In the genomic region with DNA sequence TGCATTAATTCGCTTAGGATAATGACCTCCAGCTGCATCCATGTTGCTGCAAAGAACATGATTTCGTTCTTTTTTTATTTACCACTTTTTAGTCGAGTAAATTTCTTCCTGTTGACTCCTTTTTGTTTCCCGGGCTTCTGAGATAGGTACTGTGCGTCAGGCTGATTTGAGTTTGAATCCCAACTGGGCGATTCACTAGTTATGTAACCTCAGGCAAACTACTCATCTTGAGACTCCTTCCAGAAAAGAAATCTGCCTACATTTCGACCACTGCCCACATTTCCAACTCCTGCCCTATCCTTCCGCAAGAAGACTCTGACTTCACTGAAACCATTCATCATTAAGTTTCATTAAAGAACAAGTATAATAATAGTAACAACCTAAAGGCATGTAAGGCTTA, we compare ENCODE assay signal across 1 cellular context.
TF ChIP-seq lines count a peak whose summit lies in the region.

No MANE protein-coding gene starts in this region.

TF ChIP-seq in WTC11, 78 proteins besides CTCF, POLR2A, EP300 and RAD21 (continued from another document):
- TF ChIP-seq ZNF219 (CRISPR knock-in tag; IDR thresholded peaks at IDR 0.05; ENCODE audit: borderline replicate concordance): no peak
- TF ChIP-seq, protein P1, sequence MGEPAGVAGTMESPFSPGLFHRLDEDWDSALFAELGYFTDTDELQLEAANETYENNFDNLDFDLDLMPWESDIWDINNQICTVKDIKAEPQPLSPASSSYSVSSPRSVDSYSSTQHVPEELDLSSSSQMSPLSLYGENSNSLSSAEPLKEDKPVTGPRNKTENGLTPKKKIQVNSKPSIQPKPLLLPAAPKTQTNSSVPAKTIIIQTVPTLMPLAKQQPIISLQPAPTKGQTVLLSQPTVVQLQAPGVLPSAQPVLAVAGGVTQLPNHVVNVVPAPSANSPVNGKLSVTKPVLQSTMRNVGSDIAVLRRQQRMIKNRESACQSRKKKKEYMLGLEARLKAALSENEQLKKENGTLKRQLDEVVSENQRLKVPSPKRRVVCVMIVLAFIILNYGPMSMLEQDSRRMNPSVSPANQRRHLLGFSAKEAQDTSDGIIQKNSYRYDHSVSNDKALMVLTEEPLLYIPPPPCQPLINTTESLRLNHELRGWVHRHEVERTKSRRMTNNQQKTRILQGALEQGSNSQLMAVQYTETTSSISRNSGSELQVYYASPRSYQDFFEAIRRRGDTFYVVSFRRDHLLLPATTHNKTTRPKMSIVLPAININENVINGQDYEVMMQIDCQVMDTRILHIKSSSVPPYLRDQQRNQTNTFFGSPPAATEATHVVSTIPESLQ (CRISPR knock-in tag; IDR thresholded peaks at IDR 0.05): no peak
- no peak for TF ChIP-seq OVOL2 (CRISPR knock-in tag; IDR thresholded peaks at IDR 0.05; ENCODE audit: borderline replicate concordance)
- no peak for TF ChIP-seq SMAD4 (CRISPR knock-in tag; IDR thresholded peaks at IDR 0.05)
- TF ChIP-seq, protein P2, sequence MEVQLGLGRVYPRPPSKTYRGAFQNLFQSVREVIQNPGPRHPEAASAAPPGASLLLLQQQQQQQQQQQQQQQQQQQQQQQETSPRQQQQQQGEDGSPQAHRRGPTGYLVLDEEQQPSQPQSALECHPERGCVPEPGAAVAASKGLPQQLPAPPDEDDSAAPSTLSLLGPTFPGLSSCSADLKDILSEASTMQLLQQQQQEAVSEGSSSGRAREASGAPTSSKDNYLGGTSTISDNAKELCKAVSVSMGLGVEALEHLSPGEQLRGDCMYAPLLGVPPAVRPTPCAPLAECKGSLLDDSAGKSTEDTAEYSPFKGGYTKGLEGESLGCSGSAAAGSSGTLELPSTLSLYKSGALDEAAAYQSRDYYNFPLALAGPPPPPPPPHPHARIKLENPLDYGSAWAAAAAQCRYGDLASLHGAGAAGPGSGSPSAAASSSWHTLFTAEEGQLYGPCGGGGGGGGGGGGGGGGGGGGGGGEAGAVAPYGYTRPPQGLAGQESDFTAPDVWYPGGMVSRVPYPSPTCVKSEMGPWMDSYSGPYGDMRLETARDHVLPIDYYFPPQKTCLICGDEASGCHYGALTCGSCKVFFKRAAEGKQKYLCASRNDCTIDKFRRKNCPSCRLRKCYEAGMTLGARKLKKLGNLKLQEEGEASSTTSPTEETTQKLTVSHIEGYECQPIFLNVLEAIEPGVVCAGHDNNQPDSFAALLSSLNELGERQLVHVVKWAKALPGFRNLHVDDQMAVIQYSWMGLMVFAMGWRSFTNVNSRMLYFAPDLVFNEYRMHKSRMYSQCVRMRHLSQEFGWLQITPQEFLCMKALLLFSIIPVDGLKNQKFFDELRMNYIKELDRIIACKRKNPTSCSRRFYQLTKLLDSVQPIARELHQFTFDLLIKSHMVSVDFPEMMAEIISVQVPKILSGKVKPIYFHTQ (CRISPR knock-in tag; IDR thresholded peaks at IDR 0.05): no peak
- no peak for TF ChIP-seq SMAD3 (CRISPR knock-in tag; IDR thresholded peaks at IDR 0.05; ENCODE audit: borderline replicate concordance)
- no peak for TF ChIP-seq ZNF317 (CRISPR knock-in tag; IDR thresholded peaks at IDR 0.05; ENCODE audit: borderline replicate concordance, low read depth)
- TF ChIP-seq, protein P3, sequence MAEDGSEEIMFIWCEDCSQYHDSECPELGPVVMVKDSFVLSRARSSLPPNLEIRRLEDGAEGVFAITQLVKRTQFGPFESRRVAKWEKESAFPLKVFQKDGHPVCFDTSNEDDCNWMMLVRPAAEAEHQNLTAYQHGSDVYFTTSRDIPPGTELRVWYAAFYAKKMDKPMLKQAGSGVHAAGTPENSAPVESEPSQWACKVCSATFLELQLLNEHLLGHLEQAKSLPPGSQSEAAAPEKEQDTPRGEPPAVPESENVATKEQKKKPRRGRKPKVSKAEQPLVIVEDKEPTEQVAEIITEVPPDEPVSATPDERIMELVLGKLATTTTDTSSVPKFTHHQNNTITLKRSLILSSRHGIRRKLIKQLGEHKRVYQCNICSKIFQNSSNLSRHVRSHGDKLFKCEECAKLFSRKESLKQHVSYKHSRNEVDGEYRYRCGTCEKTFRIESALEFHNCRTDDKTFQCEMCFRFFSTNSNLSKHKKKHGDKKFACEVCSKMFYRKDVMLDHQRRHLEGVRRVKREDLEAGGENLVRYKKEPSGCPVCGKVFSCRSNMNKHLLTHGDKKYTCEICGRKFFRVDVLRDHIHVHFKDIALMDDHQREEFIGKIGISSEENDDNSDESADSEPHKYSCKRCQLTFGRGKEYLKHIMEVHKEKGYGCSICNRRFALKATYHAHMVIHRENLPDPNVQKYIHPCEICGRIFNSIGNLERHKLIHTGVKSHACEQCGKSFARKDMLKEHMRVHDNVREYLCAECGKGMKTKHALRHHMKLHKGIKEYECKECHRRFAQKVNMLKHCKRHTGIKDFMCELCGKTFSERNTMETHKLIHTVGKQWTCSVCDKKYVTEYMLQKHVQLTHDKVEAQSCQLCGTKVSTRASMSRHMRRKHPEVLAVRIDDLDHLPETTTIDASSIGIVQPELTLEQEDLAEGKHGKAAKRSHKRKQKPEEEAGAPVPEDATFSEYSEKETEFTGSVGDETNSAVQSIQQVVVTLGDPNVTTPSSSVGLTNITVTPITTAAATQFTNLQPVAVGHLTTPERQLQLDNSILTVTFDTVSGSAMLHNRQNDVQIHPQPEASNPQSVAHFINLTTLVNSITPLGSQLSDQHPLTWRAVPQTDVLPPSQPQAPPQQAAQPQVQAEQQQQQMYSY (CRISPR knock-in tag; IDR thresholded peaks at IDR 0.05): no peak
- TF ChIP-seq, protein P4, sequence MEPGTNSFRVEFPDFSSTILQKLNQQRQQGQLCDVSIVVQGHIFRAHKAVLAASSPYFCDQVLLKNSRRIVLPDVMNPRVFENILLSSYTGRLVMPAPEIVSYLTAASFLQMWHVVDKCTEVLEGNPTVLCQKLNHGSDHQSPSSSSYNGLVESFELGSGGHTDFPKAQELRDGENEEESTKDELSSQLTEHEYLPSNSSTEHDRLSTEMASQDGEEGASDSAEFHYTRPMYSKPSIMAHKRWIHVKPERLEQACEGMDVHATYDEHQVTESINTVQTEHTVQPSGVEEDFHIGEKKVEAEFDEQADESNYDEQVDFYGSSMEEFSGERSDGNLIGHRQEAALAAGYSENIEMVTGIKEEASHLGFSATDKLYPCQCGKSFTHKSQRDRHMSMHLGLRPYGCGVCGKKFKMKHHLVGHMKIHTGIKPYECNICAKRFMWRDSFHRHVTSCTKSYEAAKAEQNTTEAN (CRISPR knock-in tag; IDR thresholded peaks at IDR 0.05): no peak
- TF ChIP-seq, protein P5, sequence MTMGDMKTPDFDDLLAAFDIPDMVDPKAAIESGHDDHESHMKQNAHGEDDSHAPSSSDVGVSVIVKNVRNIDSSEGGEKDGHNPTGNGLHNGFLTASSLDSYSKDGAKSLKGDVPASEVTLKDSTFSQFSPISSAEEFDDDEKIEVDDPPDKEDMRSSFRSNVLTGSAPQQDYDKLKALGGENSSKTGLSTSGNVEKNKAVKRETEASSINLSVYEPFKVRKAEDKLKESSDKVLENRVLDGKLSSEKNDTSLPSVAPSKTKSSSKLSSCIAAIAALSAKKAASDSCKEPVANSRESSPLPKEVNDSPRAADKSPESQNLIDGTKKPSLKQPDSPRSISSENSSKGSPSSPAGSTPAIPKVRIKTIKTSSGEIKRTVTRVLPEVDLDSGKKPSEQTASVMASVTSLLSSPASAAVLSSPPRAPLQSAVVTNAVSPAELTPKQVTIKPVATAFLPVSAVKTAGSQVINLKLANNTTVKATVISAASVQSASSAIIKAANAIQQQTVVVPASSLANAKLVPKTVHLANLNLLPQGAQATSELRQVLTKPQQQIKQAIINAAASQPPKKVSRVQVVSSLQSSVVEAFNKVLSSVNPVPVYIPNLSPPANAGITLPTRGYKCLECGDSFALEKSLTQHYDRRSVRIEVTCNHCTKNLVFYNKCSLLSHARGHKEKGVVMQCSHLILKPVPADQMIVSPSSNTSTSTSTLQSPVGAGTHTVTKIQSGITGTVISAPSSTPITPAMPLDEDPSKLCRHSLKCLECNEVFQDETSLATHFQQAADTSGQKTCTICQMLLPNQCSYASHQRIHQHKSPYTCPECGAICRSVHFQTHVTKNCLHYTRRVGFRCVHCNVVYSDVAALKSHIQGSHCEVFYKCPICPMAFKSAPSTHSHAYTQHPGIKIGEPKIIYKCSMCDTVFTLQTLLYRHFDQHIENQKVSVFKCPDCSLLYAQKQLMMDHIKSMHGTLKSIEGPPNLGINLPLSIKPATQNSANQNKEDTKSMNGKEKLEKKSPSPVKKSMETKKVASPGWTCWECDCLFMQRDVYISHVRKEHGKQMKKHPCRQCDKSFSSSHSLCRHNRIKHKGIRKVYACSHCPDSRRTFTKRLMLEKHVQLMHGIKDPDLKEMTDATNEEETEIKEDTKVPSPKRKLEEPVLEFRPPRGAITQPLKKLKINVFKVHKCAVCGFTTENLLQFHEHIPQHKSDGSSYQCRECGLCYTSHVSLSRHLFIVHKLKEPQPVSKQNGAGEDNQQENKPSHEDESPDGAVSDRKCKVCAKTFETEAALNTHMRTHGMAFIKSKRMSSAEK (CRISPR knock-in tag; IDR thresholded peaks at IDR 0.05; ENCODE audit: borderline replicate concordance): no peak
